ENCODE assay signal across 20 cellular contexts in genomic region chr1:29805896-29806160, GRCh38.
"Had no signal": no experiment of that assay in that cellular context is flagged by ENCODE, and none has a peak within 500 bp of the region (broad histone marks: within the 10 kb centered on the region; RNA-seq: fewer than 3 reads in every experiment).

No MANE protein-coding gene starts in this region.

- H3K9me3 Mint-ChIP-seq: activated naive CD4-positive, alpha-beta T cell treated with anti-CD3 and anti-CD28 coated beads, Interleukin-2, amount 10 ng/mL, durations not matched to agents 7 days and 5 days; activated naive CD8-positive, alpha-beta T cell treated with anti-CD3 and anti-CD28 coated beads for 36 hours; activated T-cell treated with anti-CD3 and anti-CD28 coated beads, Interleukin-2, amount 50 U/mL, for 72 hours; activated T-helper 2 cell treated with anti-CD3 and anti-CD28 coated beads, Interferon-gamma antibody, Interleukin-2, Interleukin-4, amounts not matched to agents 10 μg/mL and 5 μg/mL and 100 μg/mL, durations not matched to agents 14 hours and 24 hours and 36 hours had no signal

- H3K36me3 Mint-ChIP-seq: activated naive CD4-positive, alpha-beta T cell treated with anti-CD3 and anti-CD28 coated beads, Interleukin-2, amount 10 ng/mL, durations not matched to agents 7 days and 5 days; activated naive CD8-positive, alpha-beta T cell treated with anti-CD3 and anti-CD28 coated beads for 36 hours had no signal

- H3K27me3 ChIP-seq: Peyer's patch had no signal

- H3K27ac ChIP-seq: Peyer's patch, RWPE1 had no signal

- DNase-seq: activated CD4-positive, alpha-beta T cell treated with anti-CD3 and anti-CD28 coated beads for 4 hours; activated gamma-delta T cell treated with Interleukin-2 at 50 U/mL for 16 hours; activated naive CD4-positive, alpha-beta T cell treated with anti-CD3 and anti-CD28 coated beads, Interleukin-2, amount 10 ng/mL, durations not matched to agents 7 days and 5 days; activated naive CD8-positive, alpha-beta T cell treated with anti-CD3 and anti-CD28 coated beads for 36 hours; activated T-cell treated with anti-CD3 and anti-CD28 coated beads, Interleukin-2, amount 50 U/mL, for 72 hours; caudate nucleus; Karpas-422; MM.1S; NCI-H1105; NCI-H1694 treated with DMSO at 0.1 percent for 48 hours; NCI-H2029 treated with DMSO at 0.1 percent for 48 hours; NCI-H446; NCI-H524; Peyer's patch; SHP77 treated with DMSO at 0.1 percent for 48 hours; T-helper 1 cell had no signal

- H3K4me3 Mint-ChIP-seq: activated naive CD4-positive, alpha-beta T cell treated with anti-CD3 and anti-CD28 coated beads, Interleukin-2, amount 10 ng/mL, durations not matched to agents 7 days and 5 days; activated naive CD8-positive, alpha-beta T cell treated with anti-CD3 and anti-CD28 coated beads for 36 hours; activated T-cell treated with anti-CD3 and anti-CD28 coated beads, Interleukin-2, amount 50 U/mL, for 72 hours had no signal

- H3K4me1 Mint-ChIP-seq: activated naive CD4-positive, alpha-beta T cell treated with anti-CD3 and anti-CD28 coated beads, Interleukin-2, amount 10 ng/mL, durations not matched to agents 7 days and 5 days; activated naive CD8-positive, alpha-beta T cell treated with anti-CD3 and anti-CD28 coated beads for 36 hours had no signal

- H3K4me3 ChIP-seq: K562, Peyer's patch had no signal

- H3K9me3 ChIP-seq: Peyer's patch had no signal

- ATAC-seq: activated CD4-positive, CD25-positive, alpha-beta regulatory T cell treated with anti-CD3 and anti-CD28 coated beads, Interleukin-2, amount 50 U/mL, for 24 hours; activated T-cell treated with anti-CD3 and anti-CD28 coated beads, Interleukin-2, amount 50 U/mL, for 72 hours; K562 had no signal

- H3K27ac Mint-ChIP-seq: activated naive CD4-positive, alpha-beta T cell treated with anti-CD3 and anti-CD28 coated beads, Interleukin-2, amount 10 ng/mL, durations not matched to agents 7 days and 5 days; activated naive CD8-positive, alpha-beta T cell treated with anti-CD3 and anti-CD28 coated beads for 36 hours; activated T-cell treated with anti-CD3 and anti-CD28 coated beads, Interleukin-2, amount 50 U/mL, for 72 hours; activated T-helper 2 cell treated with anti-CD3 and anti-CD28 coated beads, Interferon-gamma antibody, Interleukin-2, Interleukin-4, amounts not matched to agents 10 μg/mL and 5 μg/mL and 100 μg/mL, durations not matched to agents 14 hours and 24 hours and 36 hours had no signal

- H3K4me1 ChIP-seq: Peyer's patch had no signal

- H3K36me3 ChIP-seq: Peyer's patch had no signal
